11 cellular contexts compared by ENCODE assay signal in the genomic region with DNA sequence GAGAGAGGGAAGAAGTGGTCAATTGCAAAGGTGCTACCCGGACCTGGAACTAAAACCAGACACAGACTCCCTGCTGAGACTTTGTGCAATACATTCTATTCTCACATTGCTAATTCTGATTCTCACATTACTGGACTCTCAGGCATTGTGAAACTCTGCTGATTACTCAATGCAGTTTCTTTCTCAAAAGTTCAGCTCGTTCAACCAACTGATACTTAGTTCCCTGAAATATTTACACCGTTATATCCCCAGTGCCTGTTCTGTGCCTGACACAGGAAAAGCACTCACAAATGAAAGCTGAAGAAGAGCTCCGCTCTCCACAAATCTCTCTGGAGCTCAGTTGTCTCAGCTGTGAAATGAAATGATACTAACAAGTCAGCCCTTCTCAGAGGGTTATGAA. TPM values are rescaled to one million over a fixed set of nuclear protein-coding genes. Genes with fewer than 3 reads are reported as not detected.
DNase-seq lines count a peak whose midpoint lies in the region; ATAC-seq and TF ChIP-seq lines count a peak whose summit lies in the region.
"Had no signal": no experiment of that assay in that cellular context is flagged by ENCODE, and none has a peak within 500 bp of the region (broad histone marks: within the 10 kb centered on the region; RNA-seq: fewer than 3 reads in every experiment).

No MANE protein-coding gene starts in this region.

- H3K27me3 ChIP-seq in MG63 = no peaks in the 10 kb centered on the region

- H3K36me3 ChIP-seq in MG63 = no peaks in the 10 kb centered on the region

- H3K4me3 ChIP-seq in MG63 = no peak overlapping the region
- H3K4me3 ChIP-seq in choroid plexus epithelial cell (ENCODE audit: low read depth, low read length) = no peak overlapping the region
- H3K4me3 ChIP-seq: dorsolateral prefrontal cortex had no signal

- DNase-seq in CD1c-positive myeloid dendritic cell (ENCODE audit: extremely low spot score) = peak; percentile 69
- DNase-seq in MG63 = peak; percentile 43
- DNase-seq in choroid plexus epithelial cell (ENCODE audit: low read depth) = peak; percentile 91
- DNase-seq in omental fat pad (ENCODE audit: low spot score) = no peak
- DNase-seq in NCI-H187 treated with DMSO at 0.1 percent for 48 hours (lab: John Stamatoyannopoulos, UW) = no peak
- DNase-seq in GM19238 (ENCODE audit: insufficient read length, low spot score) = no peak
- DNase-seq: dorsolateral prefrontal cortex had no signal

- peak; percentile 75 for ATAC-seq in omental fat pad (ENCODE audit: low FRiP score)
- ATAC-seq in HG02763 (IDR thresholded peaks at IDR 0.05; ENCODE audit: unreplicated experiment) = no peak
- ATAC-seq in GM19324 (IDR thresholded peaks at IDR 0.05; ENCODE audit: low FRiP score, unreplicated experiment) = no peak

- TF ChIP-seq CTCF in choroid plexus epithelial cell (conservative IDR thresholded peaks at IDR 0.05; ENCODE audit: low read depth, low read length) (no peak), omental fat pad (IDR thresholded peaks at IDR 0.05) (no peak)

- no peaks in the 10 kb centered on the region for H3K9me3 ChIP-seq in MG63

RNA-seq across cellular contexts. Expression of a gene that starts 0.5 kb away (rescaled TPM):
- total RNA-seq in MG63 (2014; rRNA removed; shearing (Covaris generic); ENCODE audit: low replicate concordance) = 25.7 and 52.2 TPM in 2 replicates
- 100 to 1,000 TPM; 114 to 505 (median 171) TPM for total RNA-seq in omental fat pad
- total RNA-seq: Daoy had no signal

RNA-seq across cellular contexts. Expression of a gene that starts 33.7 kb away (rescaled TPM):
- not detected in 2 replicates for total RNA-seq in MG63 (2014; rRNA removed; shearing (Covaris generic); ENCODE audit: low replicate concordance)
- total RNA-seq in omental fat pad = not detected
- total RNA-seq: Daoy, mucosa of gallbladder had no signal

RNA-seq across cellular contexts. Expression of a gene that starts 48.0 kb away (rescaled TPM):
- not detected in 2 replicates for total RNA-seq in MG63 (2014; rRNA removed; shearing (Covaris generic); ENCODE audit: low replicate concordance)
- not detected for total RNA-seq in omental fat pad
- total RNA-seq: Daoy, dorsolateral prefrontal cortex had no signal

RNA-seq across cellular contexts. Expression of a gene that starts 51.8 kb away (rescaled TPM):
- not detected in 2 replicates for total RNA-seq in MG63 (2014; rRNA removed; shearing (Covaris generic); ENCODE audit: low replicate concordance)
- total RNA-seq in omental fat pad = not detected
- total RNA-seq: Daoy had no signal

RNA-seq across cellular contexts. Expression of a gene that starts 53.2 kb away (rescaled TPM):
- total RNA-seq in MG63 (2014; rRNA removed; shearing (Covaris generic); ENCODE audit: low replicate concordance) = not detected in 2 replicates
- total RNA-seq in omental fat pad = under 1 TPM in 2 of 4 donors, not detected in 2; 0.19 to 0.24 TPM
- total RNA-seq: Daoy had no signal

Comparison
In these comparisons a context has a peak if more than half of its experiments do, and no peak if none do; other contexts are left out.
1. DNase-seq: peak in CD1c-positive myeloid dendritic cell (single experiment), MG63 (single experiment) and choroid plexus epithelial cell (single experiment); none in omental fat pad (single experiment), NCI-H187 treated with DMSO at 0.1 percent for 48 hours (single experiment) and GM19238 (single experiment).